In the genomic region with DNA sequence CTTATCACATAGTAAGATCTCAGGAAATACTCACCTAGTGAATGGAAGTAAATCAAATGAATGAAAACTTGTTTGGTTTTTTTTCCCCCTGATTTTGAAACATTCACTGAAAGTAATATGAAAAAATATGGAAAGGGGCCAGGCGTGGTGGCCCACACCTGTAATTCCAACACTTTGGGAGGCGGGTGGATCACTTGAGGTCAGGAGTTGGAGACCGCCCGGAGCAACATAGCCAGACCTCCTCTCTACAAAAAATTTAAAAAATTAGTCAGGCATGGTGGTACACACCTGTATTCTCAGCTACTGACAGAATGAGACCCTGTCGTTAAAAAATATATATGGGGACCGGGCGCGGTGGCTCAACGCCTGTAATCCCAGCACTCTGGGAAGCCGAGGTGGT, we compare ENCODE assay signal across 1 cellular context.
TF ChIP-seq lines count a peak whose summit lies in the region.

No MANE protein-coding gene starts in this region.

TF ChIP-seq in GM23338, 12 proteins besides CTCF, POLR2A, EP300 and RAD21:
- TF ChIP-seq, protein P1, sequence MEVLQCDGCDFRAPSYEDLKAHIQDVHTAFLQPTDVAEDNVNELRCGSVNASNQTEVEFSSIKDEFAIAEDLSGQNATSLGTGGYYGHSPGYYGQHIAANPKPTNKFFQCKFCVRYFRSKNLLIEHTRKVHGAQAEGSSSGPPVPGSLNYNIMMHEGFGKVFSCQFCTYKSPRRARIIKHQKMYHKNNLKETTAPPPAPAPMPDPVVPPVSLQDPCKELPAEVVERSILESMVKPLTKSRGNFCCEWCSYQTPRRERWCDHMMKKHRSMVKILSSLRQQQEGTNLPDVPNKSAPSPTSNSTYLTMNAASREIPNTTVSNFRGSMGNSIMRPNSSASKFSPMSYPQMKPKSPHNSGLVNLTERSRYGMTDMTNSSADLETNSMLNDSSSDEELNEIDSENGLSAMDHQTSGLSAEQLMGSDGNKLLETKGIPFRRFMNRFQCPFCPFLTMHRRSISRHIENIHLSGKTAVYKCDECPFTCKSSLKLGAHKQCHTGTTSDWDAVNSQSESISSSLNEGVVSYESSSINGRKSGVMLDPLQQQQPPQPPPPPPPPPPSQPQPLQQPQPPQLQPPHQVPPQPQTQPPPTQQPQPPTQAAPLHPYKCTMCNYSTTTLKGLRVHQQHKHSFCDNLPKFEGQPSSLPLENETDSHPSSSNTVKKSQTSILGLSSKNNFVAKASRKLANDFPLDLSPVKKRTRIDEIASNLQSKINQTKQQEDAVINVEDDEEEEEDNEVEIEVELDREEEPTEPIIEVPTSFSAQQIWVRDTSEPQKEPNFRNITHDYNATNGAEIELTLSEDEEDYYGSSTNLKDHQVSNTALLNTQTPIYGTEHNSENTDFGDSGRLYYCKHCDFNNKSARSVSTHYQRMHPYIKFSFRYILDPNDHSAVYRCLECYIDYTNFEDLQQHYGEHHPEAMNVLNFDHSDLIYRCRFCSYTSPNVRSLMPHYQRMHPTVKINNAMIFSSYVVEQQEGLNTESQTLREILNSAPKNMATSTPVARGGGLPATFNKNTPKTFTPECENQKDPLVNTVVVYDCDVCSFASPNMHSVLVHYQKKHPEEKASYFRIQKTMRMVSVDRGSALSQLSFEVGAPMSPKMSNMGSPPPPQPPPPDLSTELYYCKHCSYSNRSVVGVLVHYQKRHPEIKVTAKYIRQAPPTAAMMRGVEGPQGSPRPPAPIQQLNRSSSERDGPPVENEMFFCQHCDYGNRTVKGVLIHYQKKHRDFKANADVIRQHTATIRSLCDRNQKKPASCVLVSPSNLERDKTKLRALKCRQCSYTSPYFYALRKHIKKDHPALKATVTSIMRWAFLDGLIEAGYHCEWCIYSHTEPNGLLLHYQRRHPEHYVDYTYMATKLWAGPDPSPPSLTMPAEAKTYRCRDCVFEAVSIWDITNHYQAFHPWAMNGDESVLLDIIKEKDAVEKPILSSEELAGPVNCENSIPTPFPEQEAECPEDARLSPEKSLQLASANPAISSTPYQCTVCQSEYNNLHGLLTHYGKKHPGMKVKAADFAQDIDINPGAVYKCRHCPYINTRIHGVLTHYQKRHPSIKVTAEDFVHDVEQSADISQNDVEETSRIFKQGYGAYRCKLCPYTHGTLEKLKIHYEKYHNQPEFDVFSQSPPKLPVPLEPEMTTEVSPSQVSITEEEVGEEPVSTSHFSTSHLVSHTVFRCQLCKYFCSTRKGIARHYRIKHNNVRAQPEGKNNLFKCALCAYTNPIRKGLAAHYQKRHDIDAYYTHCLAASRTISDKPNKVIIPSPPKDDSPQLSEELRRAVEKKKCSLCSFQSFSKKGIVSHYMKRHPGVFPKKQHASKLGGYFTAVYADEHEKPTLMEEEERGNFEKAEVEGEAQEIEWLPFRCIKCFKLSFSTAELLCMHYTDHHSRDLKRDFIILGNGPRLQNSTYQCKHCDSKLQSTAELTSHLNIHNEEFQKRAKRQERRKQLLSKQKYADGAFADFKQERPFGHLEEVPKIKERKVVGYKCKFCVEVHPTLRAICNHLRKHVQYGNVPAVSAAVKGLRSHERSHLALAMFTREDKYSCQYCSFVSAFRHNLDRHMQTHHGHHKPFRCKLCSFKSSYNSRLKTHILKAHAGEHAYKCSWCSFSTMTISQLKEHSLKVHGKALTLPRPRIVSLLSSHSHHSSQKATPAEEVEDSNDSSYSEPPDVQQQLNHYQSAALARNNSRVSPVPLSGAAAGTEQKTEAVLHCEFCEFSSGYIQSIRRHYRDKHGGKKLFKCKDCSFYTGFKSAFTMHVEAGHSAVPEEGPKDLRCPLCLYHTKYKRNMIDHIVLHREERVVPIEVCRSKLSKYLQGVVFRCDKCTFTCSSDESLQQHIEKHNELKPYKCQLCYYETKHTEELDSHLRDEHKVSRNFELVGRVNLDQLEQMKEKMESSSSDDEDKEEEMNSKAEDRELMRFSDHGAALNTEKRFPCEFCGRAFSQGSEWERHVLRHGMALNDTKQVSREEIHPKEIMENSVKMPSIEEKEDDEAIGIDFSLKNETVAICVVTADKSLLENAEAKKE (CRISPR knock-in tag; IDR thresholded peaks at IDR 0.05): no peak
- TF ChIP-seq POLR2AphosphoS5 (IDR thresholded peaks at IDR 0.05; ENCODE audit: low read depth) (no peak), CREB1 (CRISPR knock-in tag; IDR thresholded peaks at IDR 0.05; ENCODE audit: low read depth) (no peak), ZNF114 (CRISPR knock-in tag; IDR thresholded peaks at IDR 0.05) (no peak), JUNB (IDR thresholded peaks at IDR 0.05; ENCODE audit: unreplicated experiment) (no peak), STAT1 (IDR thresholded peaks at IDR 0.05; ENCODE audit: unreplicated experiment) (no peak), NANOG (IDR thresholded peaks at IDR 0.05; ENCODE audit: borderline replicate concordance) (no peak), EZH2phosphoT487 (IDR thresholded peaks at IDR 0.05; ENCODE audit: unreplicated experiment) (no peak), ZNF331 (CRISPR knock-in tag; IDR thresholded peaks at IDR 0.05; ENCODE audit: low read depth) (no peak), EZH2 (IDR thresholded peaks at IDR 0.05; ENCODE audit: low read depth, unreplicated experiment) (no peak)
- TF ChIP-seq, protein P2, sequence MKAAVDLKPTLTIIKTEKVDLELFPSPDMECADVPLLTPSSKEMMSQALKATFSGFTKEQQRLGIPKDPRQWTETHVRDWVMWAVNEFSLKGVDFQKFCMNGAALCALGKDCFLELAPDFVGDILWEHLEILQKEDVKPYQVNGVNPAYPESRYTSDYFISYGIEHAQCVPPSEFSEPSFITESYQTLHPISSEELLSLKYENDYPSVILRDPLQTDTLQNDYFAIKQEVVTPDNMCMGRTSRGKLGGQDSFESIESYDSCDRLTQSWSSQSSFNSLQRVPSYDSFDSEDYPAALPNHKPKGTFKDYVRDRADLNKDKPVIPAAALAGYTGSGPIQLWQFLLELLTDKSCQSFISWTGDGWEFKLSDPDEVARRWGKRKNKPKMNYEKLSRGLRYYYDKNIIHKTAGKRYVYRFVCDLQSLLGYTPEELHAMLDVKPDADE (IDR thresholded peaks at IDR 0.05): no peak
- TF ChIP-seq, protein P3, sequence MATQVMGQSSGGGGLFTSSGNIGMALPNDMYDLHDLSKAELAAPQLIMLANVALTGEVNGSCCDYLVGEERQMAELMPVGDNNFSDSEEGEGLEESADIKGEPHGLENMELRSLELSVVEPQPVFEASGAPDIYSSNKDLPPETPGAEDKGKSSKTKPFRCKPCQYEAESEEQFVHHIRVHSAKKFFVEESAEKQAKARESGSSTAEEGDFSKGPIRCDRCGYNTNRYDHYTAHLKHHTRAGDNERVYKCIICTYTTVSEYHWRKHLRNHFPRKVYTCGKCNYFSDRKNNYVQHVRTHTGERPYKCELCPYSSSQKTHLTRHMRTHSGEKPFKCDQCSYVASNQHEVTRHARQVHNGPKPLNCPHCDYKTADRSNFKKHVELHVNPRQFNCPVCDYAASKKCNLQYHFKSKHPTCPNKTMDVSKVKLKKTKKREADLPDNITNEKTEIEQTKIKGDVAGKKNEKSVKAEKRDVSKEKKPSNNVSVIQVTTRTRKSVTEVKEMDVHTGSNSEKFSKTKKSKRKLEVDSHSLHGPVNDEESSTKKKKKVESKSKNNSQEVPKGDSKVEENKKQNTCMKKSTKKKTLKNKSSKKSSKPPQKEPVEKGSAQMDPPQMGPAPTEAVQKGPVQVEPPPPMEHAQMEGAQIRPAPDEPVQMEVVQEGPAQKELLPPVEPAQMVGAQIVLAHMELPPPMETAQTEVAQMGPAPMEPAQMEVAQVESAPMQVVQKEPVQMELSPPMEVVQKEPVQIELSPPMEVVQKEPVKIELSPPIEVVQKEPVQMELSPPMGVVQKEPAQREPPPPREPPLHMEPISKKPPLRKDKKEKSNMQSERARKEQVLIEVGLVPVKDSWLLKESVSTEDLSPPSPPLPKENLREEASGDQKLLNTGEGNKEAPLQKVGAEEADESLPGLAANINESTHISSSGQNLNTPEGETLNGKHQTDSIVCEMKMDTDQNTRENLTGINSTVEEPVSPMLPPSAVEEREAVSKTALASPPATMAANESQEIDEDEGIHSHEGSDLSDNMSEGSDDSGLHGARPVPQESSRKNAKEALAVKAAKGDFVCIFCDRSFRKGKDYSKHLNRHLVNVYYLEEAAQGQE (IDR thresholded peaks at IDR 0.05; ENCODE audit: unreplicated experiment): no peak
